Comparison of ENCODE assay signal across 8 cellular contexts in the genomic region with DNA sequence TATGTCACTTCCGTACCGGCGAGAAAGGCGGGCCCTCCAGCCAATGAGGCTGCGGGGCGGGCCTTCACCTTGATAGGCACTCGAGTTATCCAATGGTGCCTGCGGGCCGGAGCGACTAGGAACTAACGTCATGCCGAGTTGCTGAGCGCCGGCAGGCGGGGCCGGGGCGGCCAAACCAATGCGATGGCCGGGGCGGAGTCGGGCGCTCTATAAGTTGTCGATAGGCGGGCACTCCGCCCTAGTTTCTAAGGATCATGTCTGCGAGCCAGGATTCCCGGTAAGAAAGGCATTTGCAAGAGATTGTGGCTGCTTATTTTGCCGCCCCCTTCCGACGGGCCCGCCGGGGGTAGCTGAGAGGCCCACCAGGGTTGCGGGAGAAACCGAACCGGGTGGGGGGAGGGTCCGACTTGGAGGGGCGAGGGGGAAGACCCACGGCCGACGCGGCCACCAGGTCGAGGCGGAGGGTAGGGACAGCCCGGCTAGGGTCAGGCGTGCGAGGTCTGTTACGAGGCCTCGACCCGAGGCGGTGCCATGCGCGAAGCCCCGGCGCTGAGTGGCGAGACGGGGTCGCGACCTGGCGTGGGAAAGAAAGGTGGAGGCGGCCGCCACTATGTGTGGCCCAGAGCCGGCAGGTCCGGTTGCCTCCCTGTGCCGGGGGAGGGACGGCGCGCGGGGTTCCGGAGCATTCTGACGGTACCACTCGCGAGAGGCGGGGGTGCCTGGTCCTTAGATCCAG. TPM values are rescaled to one million over a fixed set of nuclear protein-coding genes. Genes with fewer than 3 reads are reported as not detected.
DNase-seq lines count a peak whose midpoint lies in the region; ATAC-seq lines count a peak whose summit lies in the region.

No MANE protein-coding gene starts in this region.

- H3K27ac ChIP-seq in cingulate gyrus (ENCODE audit: low read depth, low read length) = peak overlapping the region; percentile 98

- H3K27ac Mint-ChIP-seq in activated CD4-positive, alpha-beta T cell treated with anti-CD3 and anti-CD28 coated beads, Interleukin-2, amount 10 ng/mL, durations not matched to agents 24 days and 14 days = peak overlapping the region; percentile 100

- peak overlapping the region; percentile 95 for H3K4me3 Mint-ChIP-seq in activated CD4-positive, alpha-beta T cell treated with anti-CD3 and anti-CD28 coated beads, Interleukin-2, amount 10 ng/mL, durations not matched to agents 24 days and 14 days

- intact Hi-C loops in activated CD4-positive, alpha-beta T cell treated with anti-CD3 and anti-CD28 coated beads, Interleukin-2, amount 10 ng/mL, durations not matched to agents 24 days and 14 days (cut with micrococcal nuclease) = loop anchor here (1.0 to 10.0 kb wide), 4 partner anchors 11 to 262 kb away; partner anchors contain the start of genes KDM6B, MPDU1, SENP3 and TP53
- intact Hi-C loops in left colon (cut with DNase I, micrococcal nuclease) = loop anchor here in 1 of 2 donors (10.0 kb wide), 1 partner anchor 218 kb away; the partner anchor contains the start of genes KCTD11 and TMEM95

- ATAC-seq in GM19023 (IDR thresholded peaks at IDR 0.05; ENCODE audit: unreplicated experiment) (peak; percentile 91), HG03439 (IDR thresholded peaks at IDR 0.05; ENCODE audit: unreplicated experiment) (peak; percentile 88), left colon (peak; percentile 84)

- H3K4me1 Mint-ChIP-seq in activated CD4-positive, alpha-beta T cell treated with anti-CD3 and anti-CD28 coated beads, Interleukin-2, amount 10 ng/mL, durations not matched to agents 24 days and 14 days = peaks cover 55% of the 10 kb centered on the region

- peak; percentile 99 for DNase-seq in AG08395 (ENCODE audit: low spot score)
- DNase-seq in NCI-H69 (lab: John Stamatoyannopoulos, UW) = peak; percentile 96
- peak; percentile 100 for DNase-seq in activated CD4-positive, alpha-beta T cell treated with anti-CD3 and anti-CD28 coated beads, Interleukin-2, amount 10 ng/mL, durations not matched to agents 24 days and 14 days
- DNase-seq in left colon = peak; percentile 99
- peak; percentile 100 for DNase-seq in stimulated activated CD4-positive, alpha-beta T cell treated with anti-CD3 and anti-CD28 coated beads, Interleukin-1b, Interleukin-23, amount 100 ng/mL, for 48 hours

- H3K9me3 Mint-ChIP-seq in activated CD4-positive, alpha-beta T cell treated with anti-CD3 and anti-CD28 coated beads, Interleukin-2, amount 10 ng/mL, durations not matched to agents 24 days and 14 days = no peaks in the 10 kb centered on the region

- peaks cover 78% of the 10 kb centered on the region for H3K36me3 Mint-ChIP-seq in activated CD4-positive, alpha-beta T cell treated with anti-CD3 and anti-CD28 coated beads, Interleukin-2, amount 10 ng/mL, durations not matched to agents 24 days and 14 days (ENCODE audit: low read depth)

- H3K27me3 Mint-ChIP-seq in activated CD4-positive, alpha-beta T cell treated with anti-CD3 and anti-CD28 coated beads, Interleukin-2, amount 10 ng/mL, durations not matched to agents 24 days and 14 days = peaks cover 2% of the 10 kb centered on the region

RNA-seq across cellular contexts. Expression of gene CD68, which starts 6.7 kb away (rescaled TPM):
- total RNA-seq in activated CD4-positive, alpha-beta T cell treated with anti-CD3 and anti-CD28 coated beads, Interleukin-2, amount 10 ng/mL, durations not matched to agents 24 days and 14 days = 3.2 and 3.5 TPM in 2 replicates
- 10 to 100 TPM; 35.0 to 74.0 TPM for total RNA-seq in left colon

RNA-seq across cellular contexts. Expression of gene MPDU1, which starts 10.9 kb away (rescaled TPM):
- total RNA-seq in activated CD4-positive, alpha-beta T cell treated with anti-CD3 and anti-CD28 coated beads, Interleukin-2, amount 10 ng/mL, durations not matched to agents 24 days and 14 days = 92.5 and 104 TPM in 2 replicates
- 10 to 100 TPM; 79.2 to 89.6 TPM for total RNA-seq in left colon

RNA-seq across cellular contexts. Expression of gene SENP3, which starts 11.0 kb away (rescaled TPM):
- total RNA-seq in activated CD4-positive, alpha-beta T cell treated with anti-CD3 and anti-CD28 coated beads, Interleukin-2, amount 10 ng/mL, durations not matched to agents 24 days and 14 days = 89.7 and 93.0 TPM in 2 replicates
- total RNA-seq in left colon = 10 to 100 TPM; 30.9 to 34.1 TPM

RNA-seq across cellular contexts. Expression of gene TNFSF13, which starts 14.2 kb away (rescaled TPM):
- total RNA-seq in activated CD4-positive, alpha-beta T cell treated with anti-CD3 and anti-CD28 coated beads, Interleukin-2, amount 10 ng/mL, durations not matched to agents 24 days and 14 days = 2.4 and 3.5 TPM in 2 replicates
- total RNA-seq in left colon = 100 to 1,000 TPM in 1 of 2 donors, 10 to 100 TPM in 1; 77.2 to 121 TPM

RNA-seq across cellular contexts. Expression of gene SOX15, which starts 17.1 kb away (rescaled TPM):
- total RNA-seq in activated CD4-positive, alpha-beta T cell treated with anti-CD3 and anti-CD28 coated beads, Interleukin-2, amount 10 ng/mL, durations not matched to agents 24 days and 14 days = 0.43 TPM in 1 of 2 replicates, not detected in the other
- total RNA-seq in left colon = under 1 TPM; 0.58 to 0.84 TPM

Comparison
In these comparisons a context has a peak if more than half of its experiments do, and no peak if none do; other contexts are left out.
1. Peak in every context shown above with its lines: DNase-seq, ATAC-seq and H3K27ac ChIP-seq.